In genomic region chr11:79362358-79362757, GRCh38 we compare ENCODE assay signal across 31 cellular contexts.
"Had no signal": no experiment of that assay in that cellular context is flagged by ENCODE, and none has a peak within 500 bp of the region (broad histone marks: within the 10 kb centered on the region; RNA-seq: fewer than 3 reads in every experiment).

No MANE protein-coding gene starts in this region.

- ATAC-seq: activated CD8-positive, alpha-beta T cell treated with anti-CD3 and anti-CD28 coated beads for 36 hours; activated T-cell treated with anti-CD3 and anti-CD28 coated beads, Interleukin-2, amount 50 U/mL, for 72 hours; activated T-helper 17 cell treated with anti-CD3 and anti-CD28 coated beads, Interleukin-2, amount 50 U/mL, for 72 hours had no signal

- DNase-seq: activated CD4-positive, alpha-beta T cell treated with anti-CD3 and anti-CD28 coated beads, Interleukin-2, amount 10 ng/mL, durations not matched to agents 24 days and 14 days; activated CD4-positive, alpha-beta T cell treated with anti-CD3 and anti-CD28 coated beads, Interleukin-2, amount 50 U/mL, for 4 hours; activated CD8-positive, alpha-beta T cell treated with anti-CD3 and anti-CD28 coated beads for 36 hours; activated effector memory CD4-positive, alpha-beta T cell treated with anti-CD3 and anti-CD28 coated beads, Interleukin-2, amount 50 U/mL, for 16 hours; activated naive CD4-positive, alpha-beta T cell; activated naive CD4-positive, alpha-beta T cell treated with anti-CD3 and anti-CD28 coated beads, Interleukin-2, amount 50 U/mL, for 16 hours; activated naive CD8-positive, alpha-beta T cell treated with anti-CD3 and anti-CD28 coated beads for 36 hours; activated T-cell treated with anti-CD3 and anti-CD28 coated beads, Interleukin-2, amount 50 U/mL, for 1 hour; activated T-cell treated with anti-CD3 and anti-CD28 coated beads, Interleukin-2, amount 50 U/mL, for 72 hours; amniotic stem cell; aorta; brain microvascular endothelial cell; Kasumi-1; KG1; MG63; NCI-H1048; NCI-H1105 treated with DMSO at 0.1 percent for 48 hours; NCI-H1436; NCI-H1694 treated with DMSO at 0.1 percent for 48 hours; NCI-H2029; NCI-H2171 treated with DMSO at 0.1 percent for 48 hours; NCI-H345; NCI-H524 treated with DMSO at 0.1 percent for 48 hours; NCI-H748 treated with DMSO at 0.1 percent for 48 hours; Right ventricle myocardium superior; SW 1271; T-helper 1 cell; T-helper 2 cell; T-helper 9 cell had no signal

- H3K27ac ChIP-seq: brain microvascular endothelial cell, cardiac muscle cell had no signal
